Comparison of ENCODE assay signal across 8 cellular contexts in genomic region chr4:89024051-89024675, GRCh38. TPM values are rescaled to one million over a fixed set of nuclear protein-coding genes. Genes with fewer than 3 reads are reported as not detected.
DNase-seq lines count a peak whose midpoint lies in the region; ATAC-seq and TF ChIP-seq lines count a peak whose summit lies in the region.

No MANE protein-coding gene starts in this region.

- DNase-seq in CMK (ENCODE audit: low read depth) = peak; percentile 34
- peak; percentile 58 for DNase-seq in NCI-H2171 treated with DMSO at 0.1 percent for 48 hours (lab: John Stamatoyannopoulos, UW)
- peak; percentile 50 for DNase-seq in endothelial cell (ENCODE audit: low spot score)
- peak; percentile 73 for DNase-seq in middle frontal gyrus (ENCODE audit: extremely low spot score, low spot score)
- DNase-seq in stromal cell of bone marrow (ENCODE audit: low read depth) = peak; percentile 60

- H3K4me3 Mint-ChIP-seq in endothelial cell (ENCODE audit: unreplicated experiment) = no peak overlapping the region

- ATAC-seq in GM19035 (IDR thresholded peaks at IDR 0.05; ENCODE audit: unreplicated experiment) (peak; percentile 98), HG03135 (IDR thresholded peaks at IDR 0.05; ENCODE audit: unreplicated experiment) (peak; percentile 94)

- no peaks in the 10 kb centered on the region for H3K36me3 Mint-ChIP-seq in endothelial cell (ENCODE audit: low read depth, unreplicated experiment)

- H3K9me3 Mint-ChIP-seq in endothelial cell (ENCODE audit: unreplicated experiment) = no peaks in the 10 kb centered on the region

- no peaks in the 10 kb centered on the region for H3K27me3 Mint-ChIP-seq in endothelial cell (ENCODE audit: unreplicated experiment)

- H3K4me1 Mint-ChIP-seq in endothelial cell (ENCODE audit: unreplicated experiment) = peaks cover 12% of the 10 kb centered on the region

- H3K4me3 ChIP-seq in WI38 (ENCODE audit: low read depth, low read length) = no peak overlapping the region

- no peak overlapping the region for H3K27ac Mint-ChIP-seq in endothelial cell (ENCODE audit: unreplicated experiment)

- peak; percentile 48; the same call in 1 of the 2 replicates for TF ChIP-seq CTCF in WI38 (IDR thresholded peaks at IDR 0.05; ENCODE audit: low read depth, low read length)
- peak; percentile 83 for TF ChIP-seq CTCF in endothelial cell (IDR thresholded peaks at IDR 0.05; ENCODE audit: unreplicated experiment)

RNA-seq across cellular contexts. Expression of gene FAM13A, which starts 32.8 kb away (rescaled TPM):
- total RNA-seq in endothelial cell (ENCODE audit: unreplicated experiment) = 16.7 TPM
